In the genomic region with DNA sequence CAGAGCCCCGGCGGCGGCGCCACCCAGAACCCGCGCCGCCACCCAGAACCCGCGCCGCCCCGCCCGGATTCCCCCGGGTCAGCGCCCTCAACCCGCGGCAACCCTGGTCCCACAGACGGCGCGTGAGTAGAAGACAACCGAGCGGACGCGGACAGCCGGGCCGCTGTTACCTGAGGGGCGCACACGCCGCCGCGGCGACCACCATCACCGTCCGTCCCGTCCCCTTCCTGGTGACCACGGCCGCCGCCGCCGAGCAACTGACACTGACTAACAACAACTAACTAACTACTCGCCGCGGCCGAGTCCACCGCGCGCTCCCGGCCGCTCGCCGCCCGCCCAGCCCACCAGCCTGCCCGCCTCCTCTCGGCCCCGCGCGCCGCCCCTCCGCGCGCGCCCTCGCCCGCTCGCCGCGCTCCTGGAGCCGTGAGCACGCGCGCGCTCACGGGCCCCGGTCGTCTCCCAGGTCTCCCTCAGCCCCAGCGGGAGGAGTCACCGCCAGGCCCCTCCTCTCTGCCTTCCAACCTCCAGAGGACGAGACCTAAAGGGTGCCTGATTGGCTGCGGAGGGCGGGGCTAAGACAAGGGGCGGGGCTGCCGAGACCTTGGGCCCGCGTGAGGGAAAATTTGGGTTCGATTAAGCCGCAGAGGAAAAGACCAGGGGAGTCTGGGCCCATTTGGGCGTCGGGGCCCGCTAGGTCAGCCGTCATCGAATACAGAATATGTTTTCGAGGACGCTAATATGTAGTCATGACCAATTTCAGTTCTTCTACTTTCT, we compare ENCODE assay signal across 1 cellular context.
TF ChIP-seq lines count a peak whose summit lies in the region.

TSS of gene PEAK1 (minus strand) at position 269 of the 774 bp plus-strand sequence. CDS start 238,178 bp downstream, outside the sequence.

TF ChIP-seq in K562, 482 proteins besides CTCF, POLR2A, EP300 and RAD21 (continued from another document and continues in another):
- peak; percentile 41; the same call in 1 of the 2 replicates for TF ChIP-seq REST (CRISPR knock-in tag; IDR thresholded peaks at IDR 0.05; ENCODE audit: low read depth)
- TF ChIP-seq E4F1 (CRISPR knock-in tag; IDR thresholded peaks at IDR 0.05; ENCODE audit: borderline replicate concordance): no peak
- no peak for TF ChIP-seq SNIP1 (IDR thresholded peaks at IDR 0.05; ENCODE audit: low read depth)
- TF ChIP-seq E2F4 (CRISPR knock-in tag; IDR thresholded peaks at IDR 0.05; ENCODE audit: low read depth): no peak
- TF ChIP-seq L3MBTL2 (IDR thresholded peaks at IDR 0.05): no peak
- TF ChIP-seq, protein P1, sequence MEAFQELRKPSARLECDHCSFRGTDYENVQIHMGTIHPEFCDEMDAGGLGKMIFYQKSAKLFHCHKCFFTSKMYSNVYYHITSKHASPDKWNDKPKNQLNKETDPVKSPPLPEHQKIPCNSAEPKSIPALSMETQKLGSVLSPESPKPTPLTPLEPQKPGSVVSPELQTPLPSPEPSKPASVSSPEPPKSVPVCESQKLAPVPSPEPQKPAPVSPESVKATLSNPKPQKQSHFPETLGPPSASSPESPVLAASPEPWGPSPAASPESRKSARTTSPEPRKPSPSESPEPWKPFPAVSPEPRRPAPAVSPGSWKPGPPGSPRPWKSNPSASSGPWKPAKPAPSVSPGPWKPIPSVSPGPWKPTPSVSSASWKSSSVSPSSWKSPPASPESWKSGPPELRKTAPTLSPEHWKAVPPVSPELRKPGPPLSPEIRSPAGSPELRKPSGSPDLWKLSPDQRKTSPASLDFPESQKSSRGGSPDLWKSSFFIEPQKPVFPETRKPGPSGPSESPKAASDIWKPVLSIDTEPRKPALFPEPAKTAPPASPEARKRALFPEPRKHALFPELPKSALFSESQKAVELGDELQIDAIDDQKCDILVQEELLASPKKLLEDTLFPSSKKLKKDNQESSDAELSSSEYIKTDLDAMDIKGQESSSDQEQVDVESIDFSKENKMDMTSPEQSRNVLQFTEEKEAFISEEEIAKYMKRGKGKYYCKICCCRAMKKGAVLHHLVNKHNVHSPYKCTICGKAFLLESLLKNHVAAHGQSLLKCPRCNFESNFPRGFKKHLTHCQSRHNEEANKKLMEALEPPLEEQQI (IDR thresholded peaks at IDR 0.05): no peak
- TF ChIP-seq ZBTB1 (CRISPR knock-in tag; IDR thresholded peaks at IDR 0.05; ENCODE audit: borderline replicate concordance, low read depth): no peak; the same call in 1 of the 2 replicates
- TF ChIP-seq, protein P2, sequence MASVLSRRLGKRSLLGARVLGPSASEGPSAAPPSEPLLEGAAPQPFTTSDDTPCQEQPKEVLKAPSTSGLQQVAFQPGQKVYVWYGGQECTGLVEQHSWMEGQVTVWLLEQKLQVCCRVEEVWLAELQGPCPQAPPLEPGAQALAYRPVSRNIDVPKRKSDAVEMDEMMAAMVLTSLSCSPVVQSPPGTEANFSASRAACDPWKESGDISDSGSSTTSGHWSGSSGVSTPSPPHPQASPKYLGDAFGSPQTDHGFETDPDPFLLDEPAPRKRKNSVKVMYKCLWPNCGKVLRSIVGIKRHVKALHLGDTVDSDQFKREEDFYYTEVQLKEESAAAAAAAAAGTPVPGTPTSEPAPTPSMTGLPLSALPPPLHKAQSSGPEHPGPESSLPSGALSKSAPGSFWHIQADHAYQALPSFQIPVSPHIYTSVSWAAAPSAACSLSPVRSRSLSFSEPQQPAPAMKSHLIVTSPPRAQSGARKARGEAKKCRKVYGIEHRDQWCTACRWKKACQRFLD (CRISPR knock-in tag; IDR thresholded peaks at IDR 0.05): peak; percentile 83; the same call in 1 of the 2 replicates
- TF ChIP-seq ZNF124 (CRISPR knock-in tag; IDR thresholded peaks at IDR 0.05): no peak
- peak; percentile 87 for TF ChIP-seq SMAD4 (CRISPR knock-in tag; conservative IDR thresholded peaks at IDR 0.05)
- no peak for TF ChIP-seq UBTF (IDR thresholded peaks at IDR 0.05; ENCODE audit: borderline replicate concordance in 1 of 2, low read depth in 2 of 2, low read length in 2 of 2)
- no peak for TF ChIP-seq ESRRA (IDR thresholded peaks at IDR 0.05; ENCODE audit: borderline replicate concordance, low read depth)
- no peak for TF ChIP-seq STAT5B (CRISPR knock-in tag; IDR thresholded peaks at IDR 0.05)
- no peak for TF ChIP-seq RHOXF2B (CRISPR knock-in tag; conservative IDR thresholded peaks at IDR 0.05)
- peak in 1 of 3 experiments; percentile 4 for TF ChIP-seq YY1 (IDR thresholded peaks at IDR 0.05; ENCODE audit: borderline replicate concordance in 1 of 3, control insufficient read depth in 1 of 3, extremely low read depth in 1 of 3, insufficient read depth in 3 of 3, insufficient read length in 1 of 3, insufficient replicate concordance in 2 of 3, low read depth in 1 of 3, low read length in 2 of 3)
- TF ChIP-seq, protein P3, sequence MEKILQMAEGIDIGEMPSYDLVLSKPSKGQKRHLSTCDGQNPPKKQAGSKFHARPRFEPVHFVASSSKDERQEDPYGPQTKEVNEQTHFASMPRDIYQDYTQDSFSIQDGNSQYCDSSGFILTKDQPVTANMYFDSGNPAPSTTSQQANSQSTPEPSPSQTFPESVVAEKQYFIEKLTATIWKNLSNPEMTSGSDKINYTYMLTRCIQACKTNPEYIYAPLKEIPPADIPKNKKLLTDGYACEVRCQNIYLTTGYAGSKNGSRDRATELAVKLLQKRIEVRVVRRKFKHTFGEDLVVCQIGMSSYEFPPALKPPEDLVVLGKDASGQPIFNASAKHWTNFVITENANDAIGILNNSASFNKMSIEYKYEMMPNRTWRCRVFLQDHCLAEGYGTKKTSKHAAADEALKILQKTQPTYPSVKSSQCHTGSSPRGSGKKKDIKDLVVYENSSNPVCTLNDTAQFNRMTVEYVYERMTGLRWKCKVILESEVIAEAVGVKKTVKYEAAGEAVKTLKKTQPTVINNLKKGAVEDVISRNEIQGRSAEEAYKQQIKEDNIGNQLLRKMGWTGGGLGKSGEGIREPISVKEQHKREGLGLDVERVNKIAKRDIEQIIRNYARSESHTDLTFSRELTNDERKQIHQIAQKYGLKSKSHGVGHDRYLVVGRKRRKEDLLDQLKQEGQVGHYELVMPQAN (IDR thresholded peaks at IDR 0.05; ENCODE audit: borderline replicate concordance): no peak
- no peak for TF ChIP-seq JUNB (CRISPR knock-in tag; conservative IDR thresholded peaks at IDR 0.05)
- TF ChIP-seq, protein P4, sequence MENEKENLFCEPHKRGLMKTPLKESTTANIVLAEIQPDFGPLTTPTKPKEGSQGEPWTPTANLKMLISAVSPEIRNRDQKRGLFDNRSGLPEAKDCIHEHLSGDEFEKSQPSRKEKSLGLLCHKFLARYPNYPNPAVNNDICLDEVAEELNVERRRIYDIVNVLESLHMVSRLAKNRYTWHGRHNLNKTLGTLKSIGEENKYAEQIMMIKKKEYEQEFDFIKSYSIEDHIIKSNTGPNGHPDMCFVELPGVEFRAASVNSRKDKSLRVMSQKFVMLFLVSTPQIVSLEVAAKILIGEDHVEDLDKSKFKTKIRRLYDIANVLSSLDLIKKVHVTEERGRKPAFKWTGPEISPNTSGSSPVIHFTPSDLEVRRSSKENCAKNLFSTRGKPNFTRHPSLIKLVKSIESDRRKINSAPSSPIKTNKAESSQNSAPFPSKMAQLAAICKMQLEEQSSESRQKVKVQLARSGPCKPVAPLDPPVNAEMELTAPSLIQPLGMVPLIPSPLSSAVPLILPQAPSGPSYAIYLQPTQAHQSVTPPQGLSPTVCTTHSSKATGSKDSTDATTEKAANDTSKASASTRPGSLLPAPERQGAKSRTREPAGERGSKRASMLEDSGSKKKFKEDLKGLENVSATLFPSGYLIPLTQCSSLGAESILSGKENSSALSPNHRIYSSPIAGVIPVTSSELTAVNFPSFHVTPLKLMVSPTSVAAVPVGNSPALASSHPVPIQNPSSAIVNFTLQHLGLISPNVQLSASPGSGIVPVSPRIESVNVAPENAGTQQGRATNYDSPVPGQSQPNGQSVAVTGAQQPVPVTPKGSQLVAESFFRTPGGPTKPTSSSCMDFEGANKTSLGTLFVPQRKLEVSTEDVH (IDR thresholded peaks at IDR 0.05; ENCODE audit: low read depth, partially characterized antibody): peak; percentile 18
- no peak for TF ChIP-seq SP2 (IDR thresholded peaks at IDR 0.05; ENCODE audit: extremely low read depth, low read depth, low read length, poor library complexity, severe bottlenecking)
- TF ChIP-seq VEZF1 (CRISPR knock-in tag; IDR thresholded peaks at IDR 0.05): peak; percentile 75
- no peak for TF ChIP-seq RFX1 (IDR thresholded peaks at IDR 0.05)
- TF ChIP-seq E2F6 (IDR thresholded peaks at IDR 0.05; ENCODE audit: borderline replicate concordance in 1 of 2, extremely low read depth in 1 of 2, insufficient read depth in 1 of 2, insufficient read length in 1 of 2, low read depth in 1 of 2, low read length in 1 of 2, poor library complexity in 1 of 2, severe bottlenecking in 1 of 2): no peak
- no peak for TF ChIP-seq NR1H2 (CRISPR knock-in tag; IDR thresholded peaks at IDR 0.05)
- 0 out of 4 replicates have a peak, but pooled peaks have one; percentile 15 to 31 for TF ChIP-seq SIN3A (IDR thresholded peaks at IDR 0.05; ENCODE audit: borderline replicate concordance in 2 of 2, control insufficient read depth in 1 of 2, low read depth in 2 of 2, low read length in 2 of 2)
- TF ChIP-seq SP1 (CRISPR knock-in tag; IDR thresholded peaks at IDR 0.05): no peak
